ENCODE assay signal across 32 cellular contexts in genomic region chr11:111460752-111461305, GRCh38. TPM values are rescaled to one million over a fixed set of nuclear protein-coding genes. Genes with fewer than 3 reads are reported as not detected.
DNase-seq lines count a peak whose midpoint lies in the region; ATAC-seq, FAIRE-seq and TF ChIP-seq lines count a peak whose summit lies in the region.
"Had no signal": no experiment of that assay in that cellular context is flagged by ENCODE, and none has a peak within 500 bp of the region (broad histone marks: within the 10 kb centered on the region; RNA-seq: fewer than 3 reads in every experiment).

No MANE protein-coding gene starts in this region.

- in situ Hi-C loops in brain microvascular endothelial cell (cut with HindIII; ENCODE audit: low pct_ligation_motif_present, low sequenced_read_pairs) = no loop called here

- ATAC-seq in left colon (peak; percentile 31), aorta (ENCODE audit: low FRiP score) (no peak)
- ATAC-seq in naive thymus-derived CD4-positive, alpha-beta T cell = no peak
- ATAC-seq: lower lobe of right lung, mucosa of descending colon had no signal

- no peak overlapping the region for H3K27ac Mint-ChIP-seq in astrocyte (ENCODE audit: unreplicated experiment)
- no peak overlapping the region for H3K27ac Mint-ChIP-seq in naive thymus-derived CD4-positive, alpha-beta T cell
- H3K27ac Mint-ChIP-seq: activated naive CD8-positive, alpha-beta T cell treated with anti-CD3 and anti-CD28 coated beads for 36 hours had no signal

- H3K9me3 ChIP-seq in astrocyte (ENCODE audit: insufficient read depth, low read depth, low read length) = no peaks in the 10 kb centered on the region
- no peaks in the 10 kb centered on the region for H3K9me3 ChIP-seq in aorta (ENCODE audit: control insufficient read depth, low read length)
- no peaks in the 10 kb centered on the region for H3K9me3 ChIP-seq in naive thymus-derived CD4-positive, alpha-beta T cell (ENCODE audit: control insufficient read depth in 2 of 3, low read length in 3 of 3)
- no peaks in the 10 kb centered on the region for H3K9me3 ChIP-seq in hepatocyte (ENCODE audit: low read depth)
- H3K9me3 ChIP-seq: lower lobe of right lung, mucosa of descending colon, prostate gland, upper lobe of left lung had no signal

- H3K9me3 Mint-ChIP-seq in astrocyte (ENCODE audit: unreplicated experiment) = no peaks in the 10 kb centered on the region
- no peaks in the 10 kb centered on the region for H3K9me3 Mint-ChIP-seq in naive thymus-derived CD4-positive, alpha-beta T cell
- H3K9me3 Mint-ChIP-seq: activated naive CD8-positive, alpha-beta T cell treated with anti-CD3 and anti-CD28 coated beads for 36 hours; brain had no signal

- H3K4me3 ChIP-seq in astrocyte (ENCODE audit: insufficient read depth, low read depth, low read length) (no peak overlapping the region), brain microvascular endothelial cell (ENCODE audit: low read depth, low read length) (no peak overlapping the region), aorta (ENCODE audit: low read length in 2 of 2) (no peak overlapping the region), hepatocyte (no peak overlapping the region)
- H3K4me3 ChIP-seq in naive thymus-derived CD4-positive, alpha-beta T cell (ENCODE audit: low read length) = no peak overlapping the region
- H3K4me3 ChIP-seq: lower lobe of right lung, mucosa of descending colon, prostate gland, upper lobe of left lung had no signal

- H3K4me2 ChIP-seq in astrocyte (ENCODE audit: low read length) (no peak overlapping the region), hepatocyte (no peak overlapping the region)
- H3K4me2 ChIP-seq: KMS-11 had no signal

- H3K9ac ChIP-seq in astrocyte (ENCODE audit: low read length) = no peak overlapping the region
- H3K9ac ChIP-seq: KMS-11 had no signal

- DNase-seq in activated CD8-positive, alpha-beta memory T cell treated with anti-CD3 and anti-CD28 coated beads for 24 hours = peak; percentile 30
- no peak for DNase-seq in activated CD8-positive, alpha-beta memory T cell treated with anti-CD3 and anti-CD28 coated beads, Interleukin-2, amount 50 U/mL, for 48 hours
- DNase-seq in astrocyte (ENCODE audit: low read depth) = peak; percentile 76
- DNase-seq in left colon = no peak
- DNase-seq in brain microvascular endothelial cell = no peak
- DNase-seq in aorta = no peak
- DNase-seq in naive thymus-derived CD4-positive, alpha-beta T cell = no peak
- no peak for DNase-seq in hepatocyte (ENCODE audit: low spot score)
- DNase-seq: activated CD4-positive, alpha-beta T cell treated with anti-CD3 and anti-CD28 coated beads, Interleukin-2, amount 50 U/mL, for 1 hour; activated naive CD8-positive, alpha-beta T cell treated with anti-CD3 and anti-CD28 coated beads for 36 hours; effector memory CD4-positive, alpha-beta T cell; erythroblast; lower lobe of right lung; mucosa of descending colon; MV-4-11; NCI-H187 treated with DMSO at 0.1 percent for 48 hours; NCI-H2227 treated with DMSO at 0.1 percent for 48 hours; NCI-H82; T1000; upper lobe of left lung had no signal

- H3K4me3 Mint-ChIP-seq in astrocyte (ENCODE audit: unreplicated experiment) = no peak overlapping the region
- no peak overlapping the region for H3K4me3 Mint-ChIP-seq in naive thymus-derived CD4-positive, alpha-beta T cell
- H3K4me3 Mint-ChIP-seq: activated naive CD8-positive, alpha-beta T cell treated with anti-CD3 and anti-CD28 coated beads for 36 hours; brain had no signal

- H3K27me3 ChIP-seq in astrocyte (ENCODE audit: insufficient read depth, low read length) (no peaks in the 10 kb centered on the region), brain microvascular endothelial cell (replicated peaks) (no peaks in the 10 kb centered on the region), aorta (ENCODE audit: control insufficient read depth in 1 of 2, insufficient read depth in 2 of 2, low read length in 1 of 2) (no peaks in the 10 kb centered on the region), hepatocyte (peaks cover 5% of the 10 kb centered on the region)
- no peaks in the 10 kb centered on the region for H3K27me3 ChIP-seq in naive thymus-derived CD4-positive, alpha-beta T cell (ENCODE audit: control insufficient read depth in 2 of 2, insufficient read depth in 2 of 2, low read length in 2 of 2)
- H3K27me3 ChIP-seq: upper lobe of left lung had no signal

- peaks cover 9% of the 10 kb centered on the region for H3K4me1 Mint-ChIP-seq in astrocyte (ENCODE audit: low read depth, unreplicated experiment)
- H3K4me1 Mint-ChIP-seq in naive thymus-derived CD4-positive, alpha-beta T cell = peaks cover 0 to 4% (median 0%) of the 10 kb centered on the region in 7 donors

- TF ChIP-seq CTCF in astrocyte (IDR thresholded peaks at IDR 0.05; ENCODE audit: insufficient read depth, low read depth, low read length) (no peak), brain microvascular endothelial cell (IDR thresholded peaks at IDR 0.05; ENCODE audit: low read depth, low read length, missing control alignments) (no peak), hepatocyte (IDR thresholded peaks at IDR 0.05; ENCODE audit: poor library complexity) (no peak)

- peaks cover 5% of the 10 kb centered on the region for H3K36me3 Mint-ChIP-seq in astrocyte (ENCODE audit: low read depth, unreplicated experiment)
- no peaks in the 10 kb centered on the region for H3K36me3 Mint-ChIP-seq in naive thymus-derived CD4-positive, alpha-beta T cell
- H3K36me3 Mint-ChIP-seq: activated naive CD8-positive, alpha-beta T cell treated with anti-CD3 and anti-CD28 coated beads for 36 hours; brain had no signal

- H4K20me1 ChIP-seq in astrocyte (ENCODE audit: insufficient read depth, low read length) = no peaks in the 10 kb centered on the region
- H4K20me1 ChIP-seq in hepatocyte (ENCODE audit: insufficient read depth, poor library complexity, severe bottlenecking) = no peaks in the 10 kb centered on the region

- CTCF ChIA-PET in naive thymus-derived CD4-positive, alpha-beta T cell (lab: Charles Lee) = interaction anchor here (0.5 to 1.0 kb wide), 2 partner anchors 14 to 1213 kb away, joined by 3 read pairs; no protein-coding TSS in a partner anchor

- no peaks in the 10 kb centered on the region for H3K36me3 ChIP-seq in astrocyte (ENCODE audit: insufficient read depth, low read length)
- no peaks in the 10 kb centered on the region for H3K36me3 ChIP-seq in brain microvascular endothelial cell (replicated peaks)
- no peaks in the 10 kb centered on the region for H3K36me3 ChIP-seq in aorta (ENCODE audit: control insufficient read depth in 1 of 2, insufficient read depth in 2 of 2, low read length in 1 of 2)
- H3K36me3 ChIP-seq in naive thymus-derived CD4-positive, alpha-beta T cell (ENCODE audit: control insufficient read depth in 2 of 3, insufficient read depth in 3 of 3, low read length in 3 of 3) = no peaks in the 10 kb centered on the region
- H3K36me3 ChIP-seq in hepatocyte (replicated peaks; ENCODE audit: insufficient read depth, low read depth) = no peaks in the 10 kb centered on the region
- H3K36me3 ChIP-seq: lower lobe of right lung, prostate gland, upper lobe of left lung had no signal

- intact Hi-C loops in left colon (cut with DNase I, micrococcal nuclease) (no loop called here), aorta (cut with DNase I) (no loop called here)
- intact Hi-C loops in naive thymus-derived CD4-positive, alpha-beta T cell (cut with micrococcal nuclease) = no loop called here

- H3K79me2 ChIP-seq in astrocyte (ENCODE audit: insufficient read depth, low read length) (no peaks in the 10 kb centered on the region), hepatocyte (no peaks in the 10 kb centered on the region)

- H3K9me2 ChIP-seq in hepatocyte (replicated peaks; ENCODE audit: insufficient read depth) = no peaks in the 10 kb centered on the region

- no peak for FAIRE-seq in astrocyte (lab: Jason Lieb, UNC)
- FAIRE-seq: colon, GM12891, H54, HTR-8/SVneo, keratinocyte had no signal

- POLR2A ChIA-PET in naive thymus-derived CD4-positive, alpha-beta T cell (lab: Charles Lee) = interaction anchor here (0.6 kb wide), 1 partner anchor 207 kb away, joined by 3 read pairs; no protein-coding TSS in a partner anchor

- peaks cover 36% of the 10 kb centered on the region for H3K27me3 Mint-ChIP-seq in astrocyte (ENCODE audit: low read depth, unreplicated experiment)
- H3K27me3 Mint-ChIP-seq in naive thymus-derived CD4-positive, alpha-beta T cell = peaks cover 0 to 37% (median 25%) of the 10 kb centered on the region in 5 donors

- 22 to 30% methylated on average over 6 of the region's 6 CpGs for WGBS in aorta, 2 donors
- 67% methylated on average over 6 of the region's 6 CpGs for WGBS in hepatocyte (ENCODE audit: low lambda C conversion rate, missing lambda C conversion rate)

- H3K4me1 ChIP-seq in astrocyte (ENCODE audit: insufficient read depth, low read length) (no peaks in the 10 kb centered on the region), aorta (ENCODE audit: control insufficient read depth in 1 of 2, insufficient read depth in 2 of 2, low read length in 2 of 2) (no peaks in the 10 kb centered on the region), hepatocyte (ENCODE audit: insufficient read depth) (no peaks in the 10 kb centered on the region)
- no peaks in the 10 kb centered on the region for H3K4me1 ChIP-seq in naive thymus-derived CD4-positive, alpha-beta T cell (ENCODE audit: control insufficient read depth in 2 of 2, insufficient read depth in 2 of 2, low read length in 2 of 2)
- H3K4me1 ChIP-seq: lower lobe of right lung, prostate gland, upper lobe of left lung had no signal

- H2AFZ ChIP-seq in astrocyte (ENCODE audit: low read depth, low read length) (no peak overlapping the region), hepatocyte (no peak overlapping the region)

- no peak overlapping the region for H3K27ac ChIP-seq in astrocyte (ENCODE audit: low read depth, low read length)
- no peak overlapping the region for H3K27ac ChIP-seq in brain microvascular endothelial cell
- no peak overlapping the region for H3K27ac ChIP-seq in aorta (ENCODE audit: low read depth in 1 of 2, low read length in 2 of 2)
- H3K27ac ChIP-seq in naive thymus-derived CD4-positive, alpha-beta T cell (ENCODE audit: low read depth, low read length) = no peak overlapping the region
- H3K27ac ChIP-seq in hepatocyte = no peak overlapping the region
- H3K27ac ChIP-seq: C4-2B, KMS-11, lower lobe of right lung, prostate gland, upper lobe of left lung had no signal

RNA-seq across cellular contexts. Expression of gene BTG4, which starts 51.4 kb away (rescaled TPM):
- total RNA-seq in astrocyte (0.50 and 0.55 TPM in 2 replicates), left colon (not detected), aorta (not detected), hepatocyte (not detected in 2 replicates)
- polyA plus RNA-seq in aorta (not detected), hepatocyte (not detected in 2 replicates)
- not detected for total RNA-seq in naive thymus-derived CD4-positive, alpha-beta T cell
- polyA plus RNA-seq in naive thymus-derived CD4-positive, alpha-beta T cell = not detected
- total RNA-seq: Daoy, mucosa of descending colon, OCI-LY7, subcutaneous adipose tissue had no signal

RNA-seq across cellular contexts. Expression of gene HOATZ, which starts 53.7 kb away (rescaled TPM):
- total RNA-seq in astrocyte (0.43 TPM in 2 replicates), left colon (not detected), aorta (not detected), hepatocyte (not detected in 2 replicates)
- polyA plus RNA-seq in aorta (not detected), hepatocyte (not detected in 2 replicates)
- not detected for total RNA-seq in naive thymus-derived CD4-positive, alpha-beta T cell
- not detected for polyA plus RNA-seq in naive thymus-derived CD4-positive, alpha-beta T cell
- total RNA-seq: activated naive CD8-positive, alpha-beta T cell treated with anti-CD3 and anti-CD28 coated beads for 36 hours; Daoy; mucosa of descending colon; OCI-LY7; subcutaneous adipose tissue had no signal
- polyA plus RNA-seq: keratinocyte had no signal

Comparison
In these comparisons a context has a peak if more than half of its experiments do, and no peak if none do; other contexts are left out.
1. DNase-seq: peak in activated CD8-positive, alpha-beta memory T cell treated with anti-CD3 and anti-CD28 coated beads for 24 hours (single experiment) and astrocyte (single experiment); none in activated CD8-positive, alpha-beta memory T cell treated with anti-CD3 and anti-CD28 coated beads, Interleukin-2, amount 50 U/mL, for 48 hours (single experiment), left colon (0 of 2), brain microvascular endothelial cell (single experiment), aorta (0 of 2), naive thymus-derived CD4-positive, alpha-beta T cell (0 of 9) and hepatocyte (single experiment).